In genomic region chr4:40525811-40526598, GRCh38 we compare ENCODE assay signal across 8 cellular contexts.
DNase-seq lines count a peak whose midpoint lies in the region; ATAC-seq and TF ChIP-seq lines count a peak whose summit lies in the region.

No MANE protein-coding gene starts in this region.

- H3K4me1 ChIP-seq in GM23248 (ENCODE audit: insufficient read depth) = peaks cover 15% of the 10 kb centered on the region
- H3K4me1 ChIP-seq in iPS-15b (ENCODE audit: control insufficient read depth, insufficient read depth, low read length) = peaks cover 9% of the 10 kb centered on the region
- peaks cover 14% of the 10 kb centered on the region for H3K4me1 ChIP-seq in skeletal muscle satellite cell (ENCODE audit: control insufficient read depth, insufficient read depth, low read length)
- no peaks in the 10 kb centered on the region for H3K4me1 ChIP-seq in CD8-positive, alpha-beta T cell (ENCODE audit: insufficient read depth, low read length)

- H3F3A ChIP-seq in GM23248 (ENCODE audit: insufficient read depth) = 0 out of 2 replicates have a peak, but pooled peaks cover 16% of the 10 kb centered on the region

- H3K9me3 ChIP-seq in GM23248 (ENCODE audit: low read depth) (no peaks in the 10 kb centered on the region), iPS-15b (ENCODE audit: control insufficient read depth, insufficient read depth, low read length) (no peaks in the 10 kb centered on the region), skeletal muscle satellite cell (replicated peaks; ENCODE audit: low read length) (no peaks in the 10 kb centered on the region)
- H3K9me3 ChIP-seq in CD8-positive, alpha-beta T cell (ENCODE audit: low read length) = no peaks in the 10 kb centered on the region

- H3K9me3 Mint-ChIP-seq in CD8-positive, alpha-beta T cell = no peaks in the 10 kb centered on the region

- H3K36me3 Mint-ChIP-seq in CD8-positive, alpha-beta T cell = no peaks in the 10 kb centered on the region

- no peak overlapping the region for H3K27ac Mint-ChIP-seq in CD8-positive, alpha-beta T cell

- in situ Hi-C loops in GM23248 (cut with MboI) (no loop called here), astrocyte of the cerebellum (cut with HindIII; ENCODE audit: low sequenced_read_pairs) (no loop called here)

- CTCF ChIA-PET in CD8-positive, alpha-beta T cell (lab: Charles Lee) = no interaction called here

- no peak overlapping the region for H3K4me3 Mint-ChIP-seq in CD8-positive, alpha-beta T cell

- TF ChIP-seq CTCF in astrocyte of the cerebellum (IDR thresholded peaks at IDR 0.05; ENCODE audit: low read depth, low read length, missing control alignments) = no peak
- no peak for TF ChIP-seq CTCF in CD8-positive, alpha-beta T cell (IDR thresholded peaks at IDR 0.05)
- TF ChIP-seq CTCF in dorsolateral prefrontal cortex (IDR thresholded peaks at IDR 0.05 in 54 of 56, conservative IDR thresholded peaks at IDR 0.05 in 2 of 56; ENCODE audit: low read depth in 1 of 56, partially characterized antibody in 56 of 56) = no peak

- no peaks in the 10 kb centered on the region for H3K4me1 Mint-ChIP-seq in CD8-positive, alpha-beta T cell (ENCODE audit: low read depth)

- WGBS in GM23248 (ENCODE audit: low coverage in 1 of 2, low lambda C conversion rate in 2 of 2, missing lambda C conversion rate in 2 of 2), 2 experiments = 3 to 4% methylated on average over 8 of the region's 8 CpGs

- no peaks in the 10 kb centered on the region for H3K79me2 ChIP-seq in GM23248 (ENCODE audit: insufficient read depth)

- H3K4me3 ChIP-seq in GM23248 = peak overlapping the region; percentile 38
- no peak overlapping the region for H3K4me3 ChIP-seq in astrocyte of the cerebellum (ENCODE audit: low read depth, low read length)
- H3K4me3 ChIP-seq in iPS-15b (ENCODE audit: low read depth, low read length) = no peak overlapping the region
- peak overlapping the region; percentile 36 for H3K4me3 ChIP-seq in skeletal muscle satellite cell (ENCODE audit: low read length)
- H3K4me3 ChIP-seq in CD8-positive, alpha-beta T cell (ENCODE audit: low read depth, low read length) = no peak overlapping the region
- H3K4me3 ChIP-seq in dorsolateral prefrontal cortex = no peak overlapping the region

- H2AFZ ChIP-seq in GM23248 = peak overlapping the region; percentile 82

- H3K9me2 ChIP-seq in GM23248 (ENCODE audit: insufficient read depth) = no peaks in the 10 kb centered on the region

- POLR2A ChIA-PET in CD8-positive, alpha-beta T cell (lab: Charles Lee) = no interaction called here

- peak overlapping the region; percentile 62 for H3K9ac ChIP-seq in GM23248
- H3K9ac ChIP-seq in iPS-15b (ENCODE audit: low read depth, low read length) = peak overlapping the region; percentile 47
- peak overlapping the region; percentile 60 for H3K9ac ChIP-seq in skeletal muscle satellite cell (ENCODE audit: low read depth, low read length)

- H3K36me3 ChIP-seq in GM23248 (ENCODE audit: low read depth) (no peaks in the 10 kb centered on the region), iPS-15b (ENCODE audit: control insufficient read depth, insufficient read depth, low read length) (peaks cover under 1% of the 10 kb centered on the region), skeletal muscle satellite cell (ENCODE audit: insufficient read depth, low read length) (no peaks in the 10 kb centered on the region)
- no peaks in the 10 kb centered on the region for H3K36me3 ChIP-seq in CD8-positive, alpha-beta T cell (ENCODE audit: insufficient read depth, low read length)

- no peak for ATAC-seq in CD8-positive, alpha-beta T cell

- no peaks in the 10 kb centered on the region for H3K27me3 Mint-ChIP-seq in CD8-positive, alpha-beta T cell (ENCODE audit: low read depth)

- no peaks in the 10 kb centered on the region for H4K20me1 ChIP-seq in GM23248 (ENCODE audit: insufficient read depth)

- H3K27me3 ChIP-seq in GM23248 (replicated peaks; ENCODE audit: insufficient read depth) (no peaks in the 10 kb centered on the region), iPS-15b (ENCODE audit: control insufficient read depth, insufficient read depth, low read length) (no peaks in the 10 kb centered on the region), skeletal muscle satellite cell (ENCODE audit: control insufficient read depth, insufficient read depth, low read length) (no peaks in the 10 kb centered on the region), dorsolateral prefrontal cortex (peaks cover 0 to 4% (median 0%) of the 10 kb centered on the region in 45 donors)
- H3K27me3 ChIP-seq in CD8-positive, alpha-beta T cell (ENCODE audit: insufficient read depth, low read length) = no peaks in the 10 kb centered on the region

- H3K27ac ChIP-seq in GM23248 (peak overlapping the region; percentile 72), dorsolateral prefrontal cortex (peak overlapping the region in 1 of 59 donors; percentile 28)
- no peak overlapping the region for H3K27ac ChIP-seq in CD8-positive, alpha-beta T cell (ENCODE audit: low read depth, low read length)

- intact Hi-C loops in CD8-positive, alpha-beta T cell (cut with DNase I, micrococcal nuclease) = no loop called here
- intact Hi-C loops in dorsolateral prefrontal cortex (cut with DNase I) = no loop called here

- H3K4me2 ChIP-seq in GM23248 (ENCODE audit: unreplicated experiment) = peak overlapping the region; percentile 70
- peak overlapping the region; percentile 75 for H3K4me2 ChIP-seq in skeletal muscle satellite cell (ENCODE audit: low read length)

- DNase-seq in GM23248 = peak; percentile 90
- DNase-seq in astrocyte of the cerebellum (ENCODE audit: low read depth) = peak; percentile 81
- no peak for DNase-seq in CD8-positive, alpha-beta T cell
- no peak for DNase-seq in dorsolateral prefrontal cortex
- DNase-seq in stimulated activated CD8-positive, alpha-beta memory T cell treated with anti-CD3 and anti-CD28 coated beads, Interleukin-4, amount 100 ng/mL, for 48 hours = no peak
- no peak for DNase-seq in AML-193 (lab: John Stamatoyannopoulos, UW)

Comparison
In these comparisons a context has a peak if more than half of its experiments do, and no peak if none do; other contexts are left out.
1. DNase-seq: peak in GM23248 (single experiment) and astrocyte of the cerebellum (single experiment); none in CD8-positive, alpha-beta T cell (0 of 7), dorsolateral prefrontal cortex (0 of 10), stimulated activated CD8-positive, alpha-beta memory T cell treated with anti-CD3 and anti-CD28 coated beads, Interleukin-4, amount 100 ng/mL, for 48 hours (single experiment) and AML-193 (0 of 2).
2. H3K4me3 ChIP-seq: peak in GM23248 (single experiment) and skeletal muscle satellite cell (single experiment); none in astrocyte of the cerebellum (single experiment), iPS-15b (single experiment), CD8-positive, alpha-beta T cell (single experiment) and dorsolateral prefrontal cortex (0 of 59).
3. Peak in every context shown above with its lines, with median percentiles within 50 percentile points of each other: H3K9ac ChIP-seq.